ENCODE assay signal across 21 cellular contexts in genomic region chr17:74231846-74232713, GRCh38. TPM values are rescaled to one million over a fixed set of nuclear protein-coding genes. Genes with fewer than 3 reads are reported as not detected.
DNase-seq lines count a peak whose midpoint lies in the region; ATAC-seq and TF ChIP-seq lines count a peak whose summit lies in the region.
"Had no signal": no experiment of that assay in that cellular context is flagged by ENCODE, and none has a peak within 500 bp of the region (broad histone marks: within the 10 kb centered on the region; RNA-seq: fewer than 3 reads in every experiment).

No MANE protein-coding gene starts in this region.

- H3K27me3 Mint-ChIP-seq in T-cell (no peaks in the 10 kb centered on the region), nephron progenitor cell (ENCODE audit: low read depth, poor library complexity) (peaks cover 22% of the 10 kb centered on the region)

- CTCF ChIA-PET in T-cell (lab: Charles Lee) = no interaction called here

- POLR2A ChIA-PET in T-cell (lab: Charles Lee) = no interaction called here

- H3K36me3 ChIP-seq in SJCRH30 = peaks cover 23% of the 10 kb centered on the region

- no peaks in the 10 kb centered on the region for H3K9me3 ChIP-seq in SJCRH30 (replicated peaks)

- H3K36me3 Mint-ChIP-seq in T-cell (peaks cover 28% of the 10 kb centered on the region), nephron progenitor cell (ENCODE audit: low read depth) (no peaks in the 10 kb centered on the region)

- H3K4me1 ChIP-seq in SJCRH30 = peaks cover 22% of the 10 kb centered on the region

- no peak overlapping the region for H3K27ac Mint-ChIP-seq in T-cell
- no peak overlapping the region for H3K27ac Mint-ChIP-seq in nephron progenitor cell
- H3K27ac Mint-ChIP-seq: CD8-positive, alpha-beta T cell; GM23338 had no signal

- intact Hi-C loops in sciatic nerve (cut with DNase I) = no loop called here

- peak; percentile 14 for ATAC-seq in sciatic nerve
- ATAC-seq in T-cell (replicated peaks in 1 of 4) = no peak
- ATAC-seq: CD8-positive, alpha-beta T cell; GM12878; GM23338; Right ventricle myocardium inferior had no signal

- H3K27me3 ChIP-seq in SJCRH30 = no peaks in the 10 kb centered on the region

- DNase-seq in D341Med (ENCODE audit: low spot score) (peak; percentile 91), SJCRH30 (peak; percentile 99), ecto neural progenitor cell (ENCODE audit: low spot score) (peak; percentile 58), sciatic nerve (ENCODE audit: low spot score) (no peak), T-cell (no peak), nephron progenitor cell (no peak), foreskin fibroblast (no peak), DMS 273 (lab: John Stamatoyannopoulos, UW; ENCODE audit: unreplicated experiment) (no peak)
- DNase-seq: CD8-positive, alpha-beta T cell; DMS 273 treated with DMSO at 0.1 percent for 48 hours; GDM1; KBM-7; NCI-H1417 treated with DMSO at 0.1 percent for 48 hours; NCI-H1930; NCI-H2171; NCI-H446 treated with DMSO at 0.1 percent for 48 hours; NCI-H774 had no signal

- H3K4me3 ChIP-seq in SJCRH30 (no peak overlapping the region), foreskin fibroblast (ENCODE audit: low read depth in 1 of 2, low read length in 2 of 2) (no peak overlapping the region)
- H3K4me3 ChIP-seq: GM12878, GM23338 had no signal

- H3K27ac ChIP-seq in SJCRH30 = no peak overlapping the region

- H3K9me3 Mint-ChIP-seq in T-cell (no peaks in the 10 kb centered on the region), nephron progenitor cell (no peaks in the 10 kb centered on the region)
- H3K9me3 Mint-ChIP-seq: CD8-positive, alpha-beta T cell; GM23338 had no signal

- H3K4me3 Mint-ChIP-seq in T-cell = no peak overlapping the region
- no peak overlapping the region for H3K4me3 Mint-ChIP-seq in nephron progenitor cell
- H3K4me3 Mint-ChIP-seq: CD8-positive, alpha-beta T cell; GM23338 had no signal

- H3K4me1 Mint-ChIP-seq in T-cell = peaks cover 0 to 2% (median 0%) of the 10 kb centered on the region in 3 donors
- H3K4me1 Mint-ChIP-seq in nephron progenitor cell = peaks cover 33% of the 10 kb centered on the region

- TF ChIP-seq CTCF in nephron progenitor cell (IDR thresholded peaks at IDR 0.05) = no peak
- TF ChIP-seq CTCF in foreskin fibroblast (IDR thresholded peaks at IDR 0.05; ENCODE audit: low read depth, low read length) = no peak

RNA-seq across cellular contexts. Expression of gene TTYH2, which starts 18.7 kb away (rescaled TPM):
- total RNA-seq in SJCRH30 (2014; rRNA removed; shearing (Covaris generic)) = 45.8 and 53.0 TPM in 2 replicates
- total RNA-seq in sciatic nerve (46.7 TPM), T-cell (10 to 100 TPM; 10.0 to 21.7 (median 16.0) TPM)

RNA-seq across cellular contexts. Expression of gene RPL38, which starts 28.6 kb away (rescaled TPM):
- total RNA-seq in SJCRH30 (2014; rRNA removed; shearing (Covaris generic)) = 5,758 and 5,854 TPM in 2 replicates
- total RNA-seq in sciatic nerve = 796 TPM
- 1,000 to 10,000 TPM; 1,569 to 1,786 (median 1,717) TPM for total RNA-seq in T-cell

RNA-seq across cellular contexts. Expression of gene DNAI2, which starts 42.0 kb away (rescaled TPM):
- total RNA-seq in SJCRH30 (2014; rRNA removed; shearing (Covaris generic)) = not detected in 2 replicates
- not detected for total RNA-seq in sciatic nerve
- 1 to 10 TPM in 4 of 5 donors, under 1 TPM in 1; 0.80 to 5.3 (median 1.7) TPM for total RNA-seq in T-cell
- total RNA-seq: A172, GM23338, Right ventricle myocardium inferior had no signal

Comparison
In these comparisons a context has a peak if more than half of its experiments do, and no peak if none do; other contexts are left out.
1. DNase-seq: peak in D341Med (single experiment), SJCRH30 (2 of 2) and ecto neural progenitor cell (single experiment); none in sciatic nerve (single experiment), T-cell (0 of 34), nephron progenitor cell (single experiment), foreskin fibroblast (0 of 2) and DMS 273 (single experiment).